In the genomic region with DNA sequence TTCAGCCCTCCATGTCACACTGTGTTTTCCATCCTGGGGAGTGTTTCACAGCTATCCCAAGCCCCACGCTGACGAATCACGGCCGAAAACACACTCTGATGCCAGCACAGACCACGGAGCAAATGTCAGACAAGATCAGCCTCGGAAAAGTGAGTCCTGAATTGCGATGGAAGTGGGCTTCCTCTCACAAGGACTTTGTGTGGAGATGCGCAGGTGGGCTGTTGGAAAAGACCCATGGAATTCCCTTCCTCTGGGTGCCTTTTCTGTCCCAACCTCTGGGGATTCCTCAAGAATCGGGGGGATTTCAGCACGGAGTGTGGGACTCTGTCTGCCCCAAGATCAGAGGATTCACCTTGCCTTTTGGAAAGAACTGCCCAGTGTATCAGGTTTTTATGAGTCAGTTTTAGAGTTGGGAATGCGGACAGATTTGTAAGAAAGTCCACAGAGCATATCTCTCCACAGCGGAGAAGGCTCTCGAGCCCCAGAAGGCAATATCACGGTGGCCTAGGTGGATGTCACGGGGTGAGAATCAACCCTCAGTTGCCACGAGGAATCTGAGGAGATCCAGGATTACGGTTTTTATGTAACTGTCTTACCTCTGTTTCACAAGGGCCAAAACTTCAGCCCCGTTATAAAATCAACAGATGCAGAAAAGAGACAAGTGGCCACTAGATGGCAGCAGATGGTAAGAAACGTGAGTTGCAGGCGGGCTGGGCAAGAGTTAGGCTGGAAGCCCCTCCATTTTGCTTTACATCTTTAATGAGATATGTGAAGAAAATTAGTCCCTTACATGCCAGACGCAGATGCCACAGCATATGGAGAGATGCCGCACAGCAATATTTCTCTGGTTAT, we compare ENCODE assay signal across 8 cellular contexts.
DNase-seq lines count a peak whose midpoint lies in the region; ATAC-seq and TF ChIP-seq lines count a peak whose summit lies in the region.

No MANE protein-coding gene starts in this region.

- H3K27ac ChIP-seq in SU-DHL-6 (ENCODE audit: low read depth, low read length): peak overlapping the region; percentile 87
- H3K27ac ChIP-seq in neural cell (ENCODE audit: low read length): no peak overlapping the region

- no peak for ATAC-seq in activated T-cell treated with anti-CD3 and anti-CD28 coated beads, Interleukin-2, amount 50 U/mL, for 4 hours
- ATAC-seq in activated T-cell treated with anti-CD3 and anti-CD28 coated beads, Interleukin-2, amount 50 U/mL, for 72 hours (replicated peaks in 1 of 2): no peak
- ATAC-seq in HG03025 (IDR thresholded peaks at IDR 0.05; ENCODE audit: low FRiP score, unreplicated experiment): no peak
- ATAC-seq in GM19397 (IDR thresholded peaks at IDR 0.05; ENCODE audit: unreplicated experiment): no peak

- no peak for TF ChIP-seq EP300 in neural cell (conservative IDR thresholded peaks at IDR 0.05; ENCODE audit: poor library complexity, severe bottlenecking)

- DNase-seq in activated T-cell treated with anti-CD3 and anti-CD28 coated beads, Interleukin-2, amount 50 U/mL, for 4 hours: peak; percentile 4
- DNase-seq in activated T-cell treated with anti-CD3 and anti-CD28 coated beads, Interleukin-2, amount 50 U/mL, for 72 hours: no peak
- DNase-seq in NCI-H1092 treated with DMSO at 0.1 percent for 48 hours (lab: John Stamatoyannopoulos, UW) (peak; percentile 78), fibroblast of the conjunctiva (ENCODE audit: low read depth) (peak; percentile 52)

- H3K27me3 ChIP-seq in SU-DHL-6 (ENCODE audit: low read length): no peaks in the 10 kb centered on the region
- H3K27me3 ChIP-seq in neural cell (ENCODE audit: insufficient read depth, low read depth, low read length): no peaks in the 10 kb centered on the region

- H2AFZ ChIP-seq in SU-DHL-6 (ENCODE audit: low read depth, low read length, severe bottlenecking) (peak overlapping the region; percentile 72), neural cell (ENCODE audit: low read depth, low read length) (no peak overlapping the region)

- H3F3A ChIP-seq in SU-DHL-6 (ENCODE audit: insufficient read depth) (peaks cover 19% of the 10 kb centered on the region), neural cell (ENCODE audit: insufficient read depth, low read length, poor library complexity, severe bottlenecking) (no peaks in the 10 kb centered on the region)

- peaks cover 9% of the 10 kb centered on the region for H3K4me1 Mint-ChIP-seq in activated T-cell treated with anti-CD3 and anti-CD28 coated beads, Interleukin-2, amount 50 U/mL, for 4 hours (ENCODE audit: low read depth)
- H3K4me1 Mint-ChIP-seq in activated T-cell treated with anti-CD3 and anti-CD28 coated beads, Interleukin-2, amount 50 U/mL, for 72 hours (ENCODE audit: low read depth): peaks cover 4% of the 10 kb centered on the region

- no peaks in the 10 kb centered on the region for H3K36me3 Mint-ChIP-seq in activated T-cell treated with anti-CD3 and anti-CD28 coated beads, Interleukin-2, amount 50 U/mL, for 4 hours (ENCODE audit: insufficient read depth)
- H3K36me3 Mint-ChIP-seq in activated T-cell treated with anti-CD3 and anti-CD28 coated beads, Interleukin-2, amount 50 U/mL, for 72 hours (ENCODE audit: insufficient read depth in 2 of 2): no peaks in the 10 kb centered on the region

- H3K36me3 ChIP-seq in SU-DHL-6 (ENCODE audit: low read length) (no peaks in the 10 kb centered on the region), neural cell (ENCODE audit: insufficient read depth, low read length) (no peaks in the 10 kb centered on the region)

- no peaks in the 10 kb centered on the region for H3K27me3 Mint-ChIP-seq in activated T-cell treated with anti-CD3 and anti-CD28 coated beads, Interleukin-2, amount 50 U/mL, for 4 hours (ENCODE audit: low read depth)
- H3K27me3 Mint-ChIP-seq in activated T-cell treated with anti-CD3 and anti-CD28 coated beads, Interleukin-2, amount 50 U/mL, for 72 hours (ENCODE audit: low read depth): no peaks in the 10 kb centered on the region

- peak overlapping the region; percentile 72 for H3K9ac ChIP-seq in SU-DHL-6 (ENCODE audit: low read length)
- H3K9ac ChIP-seq in neural cell (ENCODE audit: low read length): no peak overlapping the region

- H3K4me2 ChIP-seq in SU-DHL-6 (ENCODE audit: low read depth, low read length, poor library complexity, severe bottlenecking) (peak overlapping the region; percentile 81), neural cell (ENCODE audit: low read length) (no peak overlapping the region)

- H3K4me3 Mint-ChIP-seq in activated T-cell treated with anti-CD3 and anti-CD28 coated beads, Interleukin-2, amount 50 U/mL, for 4 hours: no peak overlapping the region
- H3K4me3 Mint-ChIP-seq in activated T-cell treated with anti-CD3 and anti-CD28 coated beads, Interleukin-2, amount 50 U/mL, for 72 hours: no peak overlapping the region

- peak; percentile 81 for TF ChIP-seq CTCF in SU-DHL-6 (IDR thresholded peaks at IDR 0.05; ENCODE audit: insufficient read depth, low read length, poor library complexity, severe bottlenecking)
- peak; percentile 96 for TF ChIP-seq CTCF in neural cell (IDR thresholded peaks at IDR 0.05; ENCODE audit: poor library complexity, severe bottlenecking)

- TF ChIP-seq RAD21 in neural cell (conservative IDR thresholded peaks at IDR 0.05): peak; percentile 95

- no peak overlapping the region for H3K27ac Mint-ChIP-seq in activated T-cell treated with anti-CD3 and anti-CD28 coated beads, Interleukin-2, amount 50 U/mL, for 72 hours

- no peaks in the 10 kb centered on the region; the same call in 1 of the 2 replicates for H3K79me2 ChIP-seq in SU-DHL-6 (ENCODE audit: insufficient read depth, low read length)
- no peaks in the 10 kb centered on the region for H3K79me2 ChIP-seq in neural cell (replicated peaks; ENCODE audit: insufficient read depth, low read length)

- H3K9me2 ChIP-seq in SU-DHL-6 (replicated peaks; ENCODE audit: insufficient read depth, low read length) (no peaks in the 10 kb centered on the region), neural cell (ENCODE audit: insufficient read depth, low read length) (no peaks in the 10 kb centered on the region)

- H3K4me3 ChIP-seq in SU-DHL-6 (ENCODE audit: insufficient read depth, low read length, poor library complexity, severe bottlenecking): peak overlapping the region; percentile 50
- no peak overlapping the region for H3K4me3 ChIP-seq in neural cell (ENCODE audit: low read length)

- no peaks in the 10 kb centered on the region for H3K9me3 ChIP-seq in SU-DHL-6 (ENCODE audit: insufficient read depth, low read length)
- no peaks in the 10 kb centered on the region for H3K9me3 ChIP-seq in neural cell (ENCODE audit: low read length)

- no peaks in the 10 kb centered on the region for H4K20me1 ChIP-seq in SU-DHL-6 (ENCODE audit: low read depth, low read length)
- H4K20me1 ChIP-seq in neural cell (ENCODE audit: insufficient read depth): no peaks in the 10 kb centered on the region

- no peaks in the 10 kb centered on the region for H3K9me3 Mint-ChIP-seq in activated T-cell treated with anti-CD3 and anti-CD28 coated beads, Interleukin-2, amount 50 U/mL, for 4 hours
- H3K9me3 Mint-ChIP-seq in activated T-cell treated with anti-CD3 and anti-CD28 coated beads, Interleukin-2, amount 50 U/mL, for 72 hours: no peaks in the 10 kb centered on the region

TF ChIP-seq in neural cell, 6 proteins besides CTCF, POLR2A, EP300 and RAD21:
- TF ChIP-seq SMC3 (conservative IDR thresholded peaks at IDR 0.05; ENCODE audit: poor library complexity): peak; percentile 93
- no peak for TF ChIP-seq EZH2 (IDR thresholded peaks at IDR 0.05; ENCODE audit: borderline replicate concordance, insufficient read depth, low read length, poor library complexity, severe bottlenecking)

Comparison
In these comparisons a context has a peak if more than half of its experiments do, and no peak if none do; other contexts are left out.
1. DNase-seq: peak in activated T-cell treated with anti-CD3 and anti-CD28 coated beads, Interleukin-2, amount 50 U/mL, for 4 hours (single experiment), NCI-H1092 treated with DMSO at 0.1 percent for 48 hours (single experiment) and fibroblast of the conjunctiva (single experiment); none in activated T-cell treated with anti-CD3 and anti-CD28 coated beads, Interleukin-2, amount 50 U/mL, for 72 hours (0 of 2).